In the genomic region with DNA sequence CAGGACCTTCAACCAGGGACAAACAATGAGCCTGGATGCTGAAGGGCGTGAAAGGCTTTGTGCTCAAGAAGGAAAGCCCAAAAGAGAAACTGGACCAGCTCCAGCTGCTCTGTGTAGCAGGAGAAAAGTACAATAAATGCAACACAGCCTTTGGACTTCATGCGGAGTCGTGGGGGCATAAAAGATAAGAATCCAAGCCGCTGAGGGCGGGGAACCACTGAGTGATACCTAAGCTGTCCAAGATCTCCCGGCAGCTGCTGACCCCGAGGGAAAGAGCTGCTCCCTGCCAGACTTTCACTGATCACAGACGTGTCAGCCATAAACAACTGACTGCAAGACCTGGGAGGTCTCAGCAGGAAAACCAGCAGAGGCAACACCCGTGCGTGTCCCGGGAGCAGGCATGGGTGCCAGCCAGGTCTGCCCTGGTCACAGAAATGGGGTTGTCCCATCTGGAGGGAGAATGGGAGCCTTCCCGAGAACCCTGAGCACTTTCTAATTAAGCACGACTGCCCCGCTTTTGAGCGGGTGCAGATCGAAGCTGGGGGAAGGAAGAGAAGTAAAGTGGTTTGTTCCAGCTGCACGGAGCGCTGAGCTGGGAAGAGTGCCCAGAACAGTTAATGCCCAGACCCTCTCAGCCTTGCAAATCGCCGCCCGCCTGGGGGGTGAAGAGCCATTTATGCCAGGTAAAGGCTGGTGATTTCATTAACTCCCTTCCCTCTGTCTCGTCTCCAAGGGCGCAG, we compare ENCODE assay signal across 8 cellular contexts.
A peak's percentile ranks its signal among the peaks of the same experiment; 100 is the strongest.
DNase-seq lines count a peak whose midpoint lies in the region; ATAC-seq and TF ChIP-seq lines count a peak whose summit lies in the region.

No MANE protein-coding gene starts in this region.

- H3K27me3 Mint-ChIP-seq in naive thymus-derived CD4-positive, alpha-beta T cell = peaks cover 19 to 55% (median 21%) of the 10 kb centered on the region in 5 donors

- H3K4me1 Mint-ChIP-seq in naive thymus-derived CD4-positive, alpha-beta T cell = peaks cover 17 to 35% (median 24%) of the 10 kb centered on the region in 7 donors

- peak overlapping the region in 6 of 10 donors; percentile 4 to 43 (median 18) for H3K4me3 Mint-ChIP-seq in naive thymus-derived CD4-positive, alpha-beta T cell

- no peaks in the 10 kb centered on the region for H3K9me3 ChIP-seq in naive thymus-derived CD4-positive, alpha-beta T cell (ENCODE audit: control insufficient read depth in 2 of 3, low read length in 3 of 3)

- no peaks in the 10 kb centered on the region for H3K27me3 ChIP-seq in naive thymus-derived CD4-positive, alpha-beta T cell (ENCODE audit: control insufficient read depth in 2 of 2, insufficient read depth in 2 of 2, low read length in 2 of 2)

- DNase-seq in NCI-H2107 treated with DMSO at 0.1 percent for 48 hours (lab: John Stamatoyannopoulos, UW; ENCODE audit: unreplicated experiment) = peak; percentile 93
- peak; percentile 7 to 51 for DNase-seq in cardiac fibroblast (ENCODE audit: low read depth in 2 of 2)
- DNase-seq in naive thymus-derived CD4-positive, alpha-beta T cell = no peak
- DNase-seq in stimulated activated naive CD4-positive, alpha-beta T cell treated with Interleukin-2 at 50 U/mL for 16 hours (lab: John Stamatoyannopoulos, UW) = no peak

- POLR2A ChIA-PET in naive thymus-derived CD4-positive, alpha-beta T cell (lab: Charles Lee) = no interaction called here

- peak overlapping the region; percentile 21 to 31 for H3K4me3 ChIP-seq in cardiac fibroblast (replicated peaks in 1 of 2; ENCODE audit: low read depth in 2 of 2, low read length in 2 of 2)
- no peak overlapping the region for H3K4me3 ChIP-seq in naive thymus-derived CD4-positive, alpha-beta T cell (ENCODE audit: low read length)

- H3K27ac Mint-ChIP-seq in naive thymus-derived CD4-positive, alpha-beta T cell = no peak overlapping the region

- TF ChIP-seq CTCF in C4-2B (conservative IDR thresholded peaks at IDR 0.05) = no peak
- no peak for TF ChIP-seq CTCF in cardiac fibroblast (IDR thresholded peaks at IDR 0.05; ENCODE audit: low read depth, low read length)

- H3K27ac ChIP-seq in C4-2B = peak overlapping the region; percentile 0; the same call in 1 of the 2 replicates
- no peak overlapping the region for H3K27ac ChIP-seq in naive thymus-derived CD4-positive, alpha-beta T cell (ENCODE audit: low read depth, low read length)

- H3K36me3 Mint-ChIP-seq in naive thymus-derived CD4-positive, alpha-beta T cell = no peaks in the 10 kb centered on the region

- no peak for ATAC-seq in naive thymus-derived CD4-positive, alpha-beta T cell
- no peak for ATAC-seq in HG02970 (IDR thresholded peaks at IDR 0.05; ENCODE audit: low FRiP score, unreplicated experiment)
- no peak for ATAC-seq in GM21360 (IDR thresholded peaks at IDR 0.05; ENCODE audit: unreplicated experiment)
- ATAC-seq in HG03378 (IDR thresholded peaks at IDR 0.05; ENCODE audit: unreplicated experiment) = no peak

- intact Hi-C loops in naive thymus-derived CD4-positive, alpha-beta T cell (cut with micrococcal nuclease) = no loop called here

- CTCF ChIA-PET in naive thymus-derived CD4-positive, alpha-beta T cell (lab: Charles Lee) = no interaction called here

- H3K9me3 Mint-ChIP-seq in naive thymus-derived CD4-positive, alpha-beta T cell = peaks cover 0 to 2% (median 0%) of the 10 kb centered on the region in 11 donors

- peaks cover 11 to 29% of the 10 kb centered on the region in 2 donors for H3K4me1 ChIP-seq in naive thymus-derived CD4-positive, alpha-beta T cell (ENCODE audit: control insufficient read depth in 2 of 2, insufficient read depth in 2 of 2, low read length in 2 of 2)

- no peaks in the 10 kb centered on the region for H3K36me3 ChIP-seq in naive thymus-derived CD4-positive, alpha-beta T cell (ENCODE audit: control insufficient read depth in 2 of 3, insufficient read depth in 3 of 3, low read length in 3 of 3)

Comparison
In these comparisons a context has a peak if more than half of its experiments do, and no peak if none do; other contexts are left out.
1. DNase-seq: peak in NCI-H2107 treated with DMSO at 0.1 percent for 48 hours (single experiment) and cardiac fibroblast (2 of 2); none in naive thymus-derived CD4-positive, alpha-beta T cell (0 of 9) and stimulated activated naive CD4-positive, alpha-beta T cell treated with Interleukin-2 at 50 U/mL for 16 hours (single experiment).